In the genomic region with DNA sequence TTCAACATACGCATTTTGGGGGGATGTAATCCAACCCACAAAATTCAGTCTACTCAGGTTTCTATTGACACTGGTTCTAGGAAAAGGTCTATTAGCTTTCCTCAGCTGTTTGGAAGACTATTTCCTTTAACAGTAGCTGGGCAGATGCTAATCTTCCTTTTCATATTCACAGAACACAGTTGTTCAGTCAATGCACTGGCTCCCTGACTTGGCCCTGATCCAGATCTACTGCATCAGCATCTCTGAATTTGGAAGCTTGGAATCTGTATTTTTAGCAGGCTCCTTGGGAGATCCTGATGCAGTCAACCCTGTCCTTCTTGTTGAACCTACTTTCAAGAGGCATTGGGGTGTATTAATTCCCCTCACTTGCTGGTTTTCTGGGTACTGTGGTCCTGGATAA, we compare ENCODE assay signal across 1 cellular context.
TF ChIP-seq lines count a peak whose summit lies in the region.

No MANE protein-coding gene starts in this region.

TF ChIP-seq in GM23338, 12 proteins besides CTCF, POLR2A, EP300 and RAD21:
- TF ChIP-seq, protein P1, sequence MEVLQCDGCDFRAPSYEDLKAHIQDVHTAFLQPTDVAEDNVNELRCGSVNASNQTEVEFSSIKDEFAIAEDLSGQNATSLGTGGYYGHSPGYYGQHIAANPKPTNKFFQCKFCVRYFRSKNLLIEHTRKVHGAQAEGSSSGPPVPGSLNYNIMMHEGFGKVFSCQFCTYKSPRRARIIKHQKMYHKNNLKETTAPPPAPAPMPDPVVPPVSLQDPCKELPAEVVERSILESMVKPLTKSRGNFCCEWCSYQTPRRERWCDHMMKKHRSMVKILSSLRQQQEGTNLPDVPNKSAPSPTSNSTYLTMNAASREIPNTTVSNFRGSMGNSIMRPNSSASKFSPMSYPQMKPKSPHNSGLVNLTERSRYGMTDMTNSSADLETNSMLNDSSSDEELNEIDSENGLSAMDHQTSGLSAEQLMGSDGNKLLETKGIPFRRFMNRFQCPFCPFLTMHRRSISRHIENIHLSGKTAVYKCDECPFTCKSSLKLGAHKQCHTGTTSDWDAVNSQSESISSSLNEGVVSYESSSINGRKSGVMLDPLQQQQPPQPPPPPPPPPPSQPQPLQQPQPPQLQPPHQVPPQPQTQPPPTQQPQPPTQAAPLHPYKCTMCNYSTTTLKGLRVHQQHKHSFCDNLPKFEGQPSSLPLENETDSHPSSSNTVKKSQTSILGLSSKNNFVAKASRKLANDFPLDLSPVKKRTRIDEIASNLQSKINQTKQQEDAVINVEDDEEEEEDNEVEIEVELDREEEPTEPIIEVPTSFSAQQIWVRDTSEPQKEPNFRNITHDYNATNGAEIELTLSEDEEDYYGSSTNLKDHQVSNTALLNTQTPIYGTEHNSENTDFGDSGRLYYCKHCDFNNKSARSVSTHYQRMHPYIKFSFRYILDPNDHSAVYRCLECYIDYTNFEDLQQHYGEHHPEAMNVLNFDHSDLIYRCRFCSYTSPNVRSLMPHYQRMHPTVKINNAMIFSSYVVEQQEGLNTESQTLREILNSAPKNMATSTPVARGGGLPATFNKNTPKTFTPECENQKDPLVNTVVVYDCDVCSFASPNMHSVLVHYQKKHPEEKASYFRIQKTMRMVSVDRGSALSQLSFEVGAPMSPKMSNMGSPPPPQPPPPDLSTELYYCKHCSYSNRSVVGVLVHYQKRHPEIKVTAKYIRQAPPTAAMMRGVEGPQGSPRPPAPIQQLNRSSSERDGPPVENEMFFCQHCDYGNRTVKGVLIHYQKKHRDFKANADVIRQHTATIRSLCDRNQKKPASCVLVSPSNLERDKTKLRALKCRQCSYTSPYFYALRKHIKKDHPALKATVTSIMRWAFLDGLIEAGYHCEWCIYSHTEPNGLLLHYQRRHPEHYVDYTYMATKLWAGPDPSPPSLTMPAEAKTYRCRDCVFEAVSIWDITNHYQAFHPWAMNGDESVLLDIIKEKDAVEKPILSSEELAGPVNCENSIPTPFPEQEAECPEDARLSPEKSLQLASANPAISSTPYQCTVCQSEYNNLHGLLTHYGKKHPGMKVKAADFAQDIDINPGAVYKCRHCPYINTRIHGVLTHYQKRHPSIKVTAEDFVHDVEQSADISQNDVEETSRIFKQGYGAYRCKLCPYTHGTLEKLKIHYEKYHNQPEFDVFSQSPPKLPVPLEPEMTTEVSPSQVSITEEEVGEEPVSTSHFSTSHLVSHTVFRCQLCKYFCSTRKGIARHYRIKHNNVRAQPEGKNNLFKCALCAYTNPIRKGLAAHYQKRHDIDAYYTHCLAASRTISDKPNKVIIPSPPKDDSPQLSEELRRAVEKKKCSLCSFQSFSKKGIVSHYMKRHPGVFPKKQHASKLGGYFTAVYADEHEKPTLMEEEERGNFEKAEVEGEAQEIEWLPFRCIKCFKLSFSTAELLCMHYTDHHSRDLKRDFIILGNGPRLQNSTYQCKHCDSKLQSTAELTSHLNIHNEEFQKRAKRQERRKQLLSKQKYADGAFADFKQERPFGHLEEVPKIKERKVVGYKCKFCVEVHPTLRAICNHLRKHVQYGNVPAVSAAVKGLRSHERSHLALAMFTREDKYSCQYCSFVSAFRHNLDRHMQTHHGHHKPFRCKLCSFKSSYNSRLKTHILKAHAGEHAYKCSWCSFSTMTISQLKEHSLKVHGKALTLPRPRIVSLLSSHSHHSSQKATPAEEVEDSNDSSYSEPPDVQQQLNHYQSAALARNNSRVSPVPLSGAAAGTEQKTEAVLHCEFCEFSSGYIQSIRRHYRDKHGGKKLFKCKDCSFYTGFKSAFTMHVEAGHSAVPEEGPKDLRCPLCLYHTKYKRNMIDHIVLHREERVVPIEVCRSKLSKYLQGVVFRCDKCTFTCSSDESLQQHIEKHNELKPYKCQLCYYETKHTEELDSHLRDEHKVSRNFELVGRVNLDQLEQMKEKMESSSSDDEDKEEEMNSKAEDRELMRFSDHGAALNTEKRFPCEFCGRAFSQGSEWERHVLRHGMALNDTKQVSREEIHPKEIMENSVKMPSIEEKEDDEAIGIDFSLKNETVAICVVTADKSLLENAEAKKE (CRISPR knock-in tag; IDR thresholded peaks at IDR 0.05) = no peak
- TF ChIP-seq, protein P2, sequence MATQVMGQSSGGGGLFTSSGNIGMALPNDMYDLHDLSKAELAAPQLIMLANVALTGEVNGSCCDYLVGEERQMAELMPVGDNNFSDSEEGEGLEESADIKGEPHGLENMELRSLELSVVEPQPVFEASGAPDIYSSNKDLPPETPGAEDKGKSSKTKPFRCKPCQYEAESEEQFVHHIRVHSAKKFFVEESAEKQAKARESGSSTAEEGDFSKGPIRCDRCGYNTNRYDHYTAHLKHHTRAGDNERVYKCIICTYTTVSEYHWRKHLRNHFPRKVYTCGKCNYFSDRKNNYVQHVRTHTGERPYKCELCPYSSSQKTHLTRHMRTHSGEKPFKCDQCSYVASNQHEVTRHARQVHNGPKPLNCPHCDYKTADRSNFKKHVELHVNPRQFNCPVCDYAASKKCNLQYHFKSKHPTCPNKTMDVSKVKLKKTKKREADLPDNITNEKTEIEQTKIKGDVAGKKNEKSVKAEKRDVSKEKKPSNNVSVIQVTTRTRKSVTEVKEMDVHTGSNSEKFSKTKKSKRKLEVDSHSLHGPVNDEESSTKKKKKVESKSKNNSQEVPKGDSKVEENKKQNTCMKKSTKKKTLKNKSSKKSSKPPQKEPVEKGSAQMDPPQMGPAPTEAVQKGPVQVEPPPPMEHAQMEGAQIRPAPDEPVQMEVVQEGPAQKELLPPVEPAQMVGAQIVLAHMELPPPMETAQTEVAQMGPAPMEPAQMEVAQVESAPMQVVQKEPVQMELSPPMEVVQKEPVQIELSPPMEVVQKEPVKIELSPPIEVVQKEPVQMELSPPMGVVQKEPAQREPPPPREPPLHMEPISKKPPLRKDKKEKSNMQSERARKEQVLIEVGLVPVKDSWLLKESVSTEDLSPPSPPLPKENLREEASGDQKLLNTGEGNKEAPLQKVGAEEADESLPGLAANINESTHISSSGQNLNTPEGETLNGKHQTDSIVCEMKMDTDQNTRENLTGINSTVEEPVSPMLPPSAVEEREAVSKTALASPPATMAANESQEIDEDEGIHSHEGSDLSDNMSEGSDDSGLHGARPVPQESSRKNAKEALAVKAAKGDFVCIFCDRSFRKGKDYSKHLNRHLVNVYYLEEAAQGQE (IDR thresholded peaks at IDR 0.05; ENCODE audit: unreplicated experiment) = no peak
- TF ChIP-seq ZNF114 (CRISPR knock-in tag; IDR thresholded peaks at IDR 0.05) (no peak), STAT1 (IDR thresholded peaks at IDR 0.05; ENCODE audit: unreplicated experiment) (no peak), EZH2phosphoT487 (IDR thresholded peaks at IDR 0.05; ENCODE audit: unreplicated experiment) (no peak), NANOG (IDR thresholded peaks at IDR 0.05; ENCODE audit: borderline replicate concordance) (no peak), CREB1 (CRISPR knock-in tag; IDR thresholded peaks at IDR 0.05; ENCODE audit: low read depth) (no peak), ZNF331 (CRISPR knock-in tag; IDR thresholded peaks at IDR 0.05; ENCODE audit: low read depth) (no peak), EZH2 (IDR thresholded peaks at IDR 0.05; ENCODE audit: low read depth, unreplicated experiment) (no peak)
- TF ChIP-seq, protein P3, sequence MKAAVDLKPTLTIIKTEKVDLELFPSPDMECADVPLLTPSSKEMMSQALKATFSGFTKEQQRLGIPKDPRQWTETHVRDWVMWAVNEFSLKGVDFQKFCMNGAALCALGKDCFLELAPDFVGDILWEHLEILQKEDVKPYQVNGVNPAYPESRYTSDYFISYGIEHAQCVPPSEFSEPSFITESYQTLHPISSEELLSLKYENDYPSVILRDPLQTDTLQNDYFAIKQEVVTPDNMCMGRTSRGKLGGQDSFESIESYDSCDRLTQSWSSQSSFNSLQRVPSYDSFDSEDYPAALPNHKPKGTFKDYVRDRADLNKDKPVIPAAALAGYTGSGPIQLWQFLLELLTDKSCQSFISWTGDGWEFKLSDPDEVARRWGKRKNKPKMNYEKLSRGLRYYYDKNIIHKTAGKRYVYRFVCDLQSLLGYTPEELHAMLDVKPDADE (IDR thresholded peaks at IDR 0.05) = no peak
TF ChIP-seq in GM23338: peak in this region for 0.
